In the genomic region with DNA sequence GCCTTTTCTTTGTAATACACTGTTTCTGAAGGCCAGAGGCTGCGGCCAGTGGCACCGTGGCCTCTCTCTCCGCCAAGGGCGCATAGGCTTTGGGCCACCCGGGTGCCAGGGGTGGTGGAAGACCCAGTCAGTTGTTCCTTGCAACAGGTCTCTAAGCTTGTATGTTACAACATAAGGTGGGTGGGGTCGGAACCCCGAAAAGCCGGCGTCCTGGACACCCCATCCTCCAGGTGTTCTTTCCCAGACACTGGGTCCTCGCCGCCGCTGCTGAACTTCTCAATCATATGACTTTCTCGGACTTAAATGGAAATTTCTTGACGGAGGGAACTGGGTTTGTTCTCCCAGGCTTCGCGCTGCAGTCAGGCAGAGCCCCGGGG, we compare ENCODE assay signal across 8 cellular contexts. TPM values are rescaled to one million over a fixed set of nuclear protein-coding genes. Genes with fewer than 3 reads are reported as not detected.
DNase-seq lines count a peak whose midpoint lies in the region; ATAC-seq, FAIRE-seq and TF ChIP-seq lines count a peak whose summit lies in the region.

No MANE protein-coding gene starts in this region.

- no peak for FAIRE-seq in kidney (lab: Jason Lieb, UNC)

- no peaks in the 10 kb centered on the region for H3K9me3 ChIP-seq in kidney (ENCODE audit: control insufficient read depth in 1 of 2, low read length in 2 of 2)
- H3K9me3 ChIP-seq in stomach, result no peaks in the 10 kb centered on the region

- H3K27me3 ChIP-seq in HL-60 (ENCODE audit: insufficient read depth, poor library complexity, severe bottlenecking), result no peaks in the 10 kb centered on the region
- H3K27me3 ChIP-seq in stomach, result peaks cover 0 to 34% (median 25%) of the 10 kb centered on the region in 3 donors

- no peak overlapping the region for H3K9ac ChIP-seq in kidney (ENCODE audit: low read length in 2 of 2)

- 10 to 15% (median 12%) methylated on average over 17 of the region's 17 CpGs for WGBS in stomach, 5 donors

- ATAC-seq in GM18907 (IDR thresholded peaks at IDR 0.05; ENCODE audit: unreplicated experiment), result no peak
- ATAC-seq in HG03460 (IDR thresholded peaks at IDR 0.05; ENCODE audit: unreplicated experiment), result no peak
- no peak for ATAC-seq in GM21825 (IDR thresholded peaks at IDR 0.05; ENCODE audit: unreplicated experiment)

- TF ChIP-seq EP300 in stomach (IDR thresholded peaks at IDR 0.05), result no peak

- H3K4me1 ChIP-seq in kidney (ENCODE audit: control insufficient read depth in 1 of 2, insufficient read depth in 1 of 2, low read depth in 1 of 2, low read length in 2 of 2) (peaks cover 0 to 10% of the 10 kb centered on the region in 2 donors), stomach (peaks cover 28 to 44% (median 39%) of the 10 kb centered on the region in 4 donors)

- in situ Hi-C loops in ACHN (cut with HindIII; ENCODE audit: low pct_ligation_motif_present, low pct_unique_long_range_greater_than_20kb, low sequenced_read_pairs), result loop anchor here (25.0 kb wide), 1 partner anchor 516 kb away; no protein-coding TSS in a partner anchor

- H3K27ac ChIP-seq in HL-60 (replicated peaks), result peak overlapping the region; percentile 98
- no peak overlapping the region for H3K27ac ChIP-seq in kidney (ENCODE audit: low read depth in 2 of 2, low read length in 2 of 2)
- peak overlapping the region in 1 of 5 donors; percentile 5 for H3K27ac ChIP-seq in stomach

- TF ChIP-seq CTCF in HL-60 (IDR thresholded peaks at IDR 0.05; ENCODE audit: insufficient read depth, low read length) (no peak), kidney (IDR thresholded peaks at IDR 0.05; ENCODE audit: borderline replicate concordance, extremely low read depth, insufficient read depth) (no peak), stomach (IDR thresholded peaks at IDR 0.05) (no peak)

- intact Hi-C loops in kidney (cut with DNase I), result no loop called here
- intact Hi-C loops in stomach (cut with DNase I; ENCODE audit: low total_unique reads), result no loop called here

- H3K4me3 ChIP-seq in HL-60 (replicated peaks; ENCODE audit: insufficient read depth, low read length) (peak overlapping the region; percentile 63), kidney (ENCODE audit: low read length in 2 of 2) (peak overlapping the region in 1 of 2 donors; percentile 42), stomach (peak overlapping the region; percentile 52 to 74 (median 61))

- DNase-seq in HL-60 (ENCODE audit: low read depth in 1 of 2, low spot score in 1 of 2) (no peak), kidney (peak; percentile 63), stomach (no peak), ACHN (no peak)
- DNase-seq in activated naive CD4-positive, alpha-beta T cell treated with anti-CD3 and anti-CD28 coated beads, Interleukin-2, amount 50 U/mL, for 16 hours, result peak; percentile 21

- no peaks in the 10 kb centered on the region for H3K36me3 ChIP-seq in kidney (ENCODE audit: control insufficient read depth in 1 of 2, insufficient read depth in 2 of 2, low read length in 2 of 2)
- H3K36me3 ChIP-seq in stomach, result no peaks in the 10 kb centered on the region

- TF ChIP-seq POLR2A in stomach (IDR thresholded peaks at IDR 0.05), result no peak

RNA-seq across cellular contexts. Expression of a gene that starts 1.0 kb away (rescaled TPM):
- total RNA-seq in kidney (0.50 TPM), stomach (1 to 10 TPM in 2 of 5 donors, under 1 TPM in 1, not detected in 2; 0.45 to 2.8 (median 2.6) TPM)
- polyA plus RNA-seq in kidney (ENCODE audit: insufficient read depth, low read depth, low replicate concordance) (not detected), stomach (under 1 TPM; 0.12 to 0.30 (median 0.15) TPM)

Comparison
In these comparisons a context has a peak if more than half of its experiments do, and no peak if none do; other contexts are left out.
1. DNase-seq: peak in activated naive CD4-positive, alpha-beta T cell treated with anti-CD3 and anti-CD28 coated beads, Interleukin-2, amount 50 U/mL, for 16 hours (single experiment) and kidney (single experiment); none in HL-60 (0 of 2), stomach (single experiment) and ACHN (single experiment).